ENCODE assay signal across 9 cellular contexts in the genomic region with DNA sequence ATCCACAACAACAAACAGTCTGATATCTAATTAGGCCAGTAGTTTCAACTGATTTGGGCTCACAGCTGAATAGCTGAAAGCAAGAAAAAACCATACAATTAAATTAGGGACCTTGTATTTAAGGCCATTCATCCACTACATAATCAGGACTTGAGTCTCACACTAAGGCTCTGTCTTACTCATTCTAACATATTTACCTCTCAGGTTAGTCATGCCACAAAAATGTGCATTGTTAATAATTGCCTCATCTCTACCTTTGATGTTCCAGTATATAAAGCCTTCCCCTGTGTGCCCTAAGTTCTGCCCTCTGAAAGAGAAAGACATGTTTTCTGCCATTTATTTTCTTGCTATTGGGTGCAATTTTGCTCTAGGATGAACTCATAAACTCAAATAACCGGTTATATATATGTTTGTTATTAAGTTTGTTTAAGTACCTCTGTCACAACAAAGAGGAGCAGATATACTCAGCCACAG. TPM values are rescaled to one million over a fixed set of nuclear protein-coding genes. Genes with fewer than 3 reads are reported as not detected.
DNase-seq lines count a peak whose midpoint lies in the region; ATAC-seq and TF ChIP-seq lines count a peak whose summit lies in the region.
"Had no signal": no experiment of that assay in that cellular context is flagged by ENCODE, and none has a peak within 500 bp of the region (broad histone marks: within the 10 kb centered on the region; RNA-seq: fewer than 3 reads in every experiment).

No MANE protein-coding gene starts in this region.

- ATAC-seq in HG02571 (IDR thresholded peaks at IDR 0.05; ENCODE audit: unreplicated experiment) = no peak

- H3K36me3 Mint-ChIP-seq in CD14-positive monocyte (peaks cover 0 to 7% of the 10 kb centered on the region in 2 donors), nephron (ENCODE audit: low read depth) (no peaks in the 10 kb centered on the region)

- H3K4me1 Mint-ChIP-seq in CD14-positive monocyte (peaks cover 28% of the 10 kb centered on the region), nephron (peaks cover 14% of the 10 kb centered on the region)

- no peak for DNase-seq in CD14-positive monocyte (ENCODE audit: low spot score)
- peak; percentile 97 for DNase-seq in M059J (ENCODE audit: low read depth)
- DNase-seq in choroid plexus epithelial cell (ENCODE audit: low read depth) = peak; percentile 84
- DNase-seq in stimulated activated CD4-positive, alpha-beta T cell treated with anti-CD3 and anti-CD28 coated beads, Interleukin-4, amount 100 ng/mL, for 24 hours = no peak
- no peak for DNase-seq in activated gamma-delta T cell (lab: John Stamatoyannopoulos, UW)
- DNase-seq in dedifferentiated amniotic fluid mesenchymal stem cell (ENCODE audit: extremely low spot score) = no peak
- DNase-seq: activated naive CD4-positive, alpha-beta T cell treated with anti-CD3 and anti-CD28 coated beads, Interleukin-2, amount 50 U/mL, for 16 hours had no signal

- intact Hi-C loops in CD14-positive monocyte (cut with micrococcal nuclease) = loop anchor here in 1 of 2 donors (10.0 kb wide), 1 partner anchor 388 kb away; the partner anchor contains the start of gene MIOS

- H3K27ac Mint-ChIP-seq in CD14-positive monocyte (peak overlapping the region; percentile 43 to 87 (median 84)), nephron (peak overlapping the region; percentile 91 to 96 (median 95))

- H3K4me3 ChIP-seq in choroid plexus epithelial cell (ENCODE audit: low read depth, low read length) = no peak overlapping the region

- peaks cover 0 to 2% (median 0%) of the 10 kb centered on the region in 3 donors for H3K27me3 Mint-ChIP-seq in CD14-positive monocyte (ENCODE audit: low read depth in 3 of 3)
- H3K27me3 Mint-ChIP-seq in nephron (ENCODE audit: low read depth) = no peaks in the 10 kb centered on the region

- peak overlapping the region in 1 of 2 donors; percentile 48 for H3K4me3 Mint-ChIP-seq in CD14-positive monocyte
- peak overlapping the region in 1 of 3 experiments; percentile 4 for H3K4me3 Mint-ChIP-seq in nephron

- TF ChIP-seq CTCF in CD14-positive monocyte (IDR thresholded peaks at IDR 0.05) = no peak
- no peak for TF ChIP-seq CTCF in choroid plexus epithelial cell (conservative IDR thresholded peaks at IDR 0.05; ENCODE audit: low read depth, low read length)
- TF ChIP-seq CTCF in nephron (IDR thresholded peaks at IDR 0.05; ENCODE audit: unreplicated experiment in 3 of 3) = no peak

- H3K9me3 Mint-ChIP-seq in CD14-positive monocyte (peaks cover 3 to 11% (median 6%) of the 10 kb centered on the region in 7 donors), nephron (peaks cover 14% of the 10 kb centered on the region)

RNA-seq across cellular contexts. Expression of gene C1GALT1, which starts 5.3 kb away (rescaled TPM):
- 10 to 100 TPM; 45.1 to 47.7 TPM for polyA plus RNA-seq in CD14-positive monocyte
- 69.8 and 76.4 TPM in 2 replicates for total RNA-seq in M059J (2014; rRNA removed; shearing (Covaris generic))

Comparison
In these comparisons a context has a peak if more than half of its experiments do, and no peak if none do; other contexts are left out.
1. DNase-seq: peak in M059J (single experiment) and choroid plexus epithelial cell (single experiment); none in CD14-positive monocyte (single experiment), stimulated activated CD4-positive, alpha-beta T cell treated with anti-CD3 and anti-CD28 coated beads, Interleukin-4, amount 100 ng/mL, for 24 hours (single experiment), activated gamma-delta T cell (single experiment) and dedifferentiated amniotic fluid mesenchymal stem cell (single experiment).